1 cellular context compared by ENCODE assay signal in the genomic region with DNA sequence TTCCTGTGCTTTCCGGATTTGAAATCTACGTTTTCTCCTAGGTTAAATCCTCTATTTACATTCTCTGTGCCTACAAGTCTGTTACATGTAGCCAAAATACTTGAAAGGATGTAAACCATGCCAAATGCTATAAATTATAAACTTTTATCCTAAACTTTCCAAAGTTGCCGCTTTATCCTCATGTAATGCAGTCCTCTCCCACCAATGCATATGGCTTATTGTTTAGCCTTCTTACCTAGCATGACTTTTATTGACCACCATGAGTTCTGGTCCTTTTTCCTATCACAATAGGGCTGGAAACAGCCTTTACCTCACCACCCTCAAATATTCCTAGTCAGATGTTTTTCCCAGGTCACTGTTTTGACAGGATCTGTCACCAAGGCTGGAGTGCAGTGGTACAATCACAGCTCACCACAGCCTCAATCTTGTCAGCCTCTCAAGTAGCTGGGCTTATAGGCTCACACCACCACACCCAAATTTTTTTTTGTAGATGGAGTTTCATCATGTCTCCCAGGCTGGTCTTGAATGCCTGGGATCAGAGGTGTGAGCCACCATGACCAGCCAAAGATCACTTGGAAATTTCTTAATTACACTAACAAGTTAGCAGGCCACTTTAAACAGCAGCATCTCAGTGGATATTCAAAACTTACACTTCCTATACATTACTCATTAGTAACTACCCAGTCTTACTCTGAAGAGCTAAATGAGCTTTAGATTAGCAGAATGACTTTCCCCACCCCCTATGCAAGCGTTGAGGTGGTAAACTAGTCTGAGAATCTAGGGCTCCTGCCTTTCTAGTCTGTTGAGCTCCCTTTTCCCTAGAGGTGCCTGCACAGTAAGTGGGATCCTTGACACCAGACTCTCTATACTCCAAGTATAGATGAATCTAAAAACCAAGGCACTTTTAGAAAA.
TF ChIP-seq lines count a peak whose summit lies in the region.

No MANE protein-coding gene starts in this region.

TF ChIP-seq in K562, 482 proteins besides CTCF, POLR2A, EP300 and RAD21 (continued from another document and continues in another):
- TF ChIP-seq ZNF384 (IDR thresholded peaks at IDR 0.05; ENCODE audit: low read depth, low read length) (peak; percentile 47; the same call in 1 of the 2 replicates), KAT7 (CRISPR knock-in tag; IDR thresholded peaks at IDR 0.05; ENCODE audit: borderline replicate concordance) (peak; percentile 65; the same call in 1 of the 2 replicates), POLR2B (IDR thresholded peaks at IDR 0.05; ENCODE audit: low read depth, partially characterized antibody) (peak; percentile 96), TEAD1 (CRISPR knock-in tag; IDR thresholded peaks at IDR 0.05) (peak in 1 of 2 experiments; percentile 51; a peak in 2 of 4 replicates), OTX1 (CRISPR knock-in tag; IDR thresholded peaks at IDR 0.05) (peak; percentile 94), SMAD1 (IDR thresholded peaks at IDR 0.05; ENCODE audit: low read depth, low read length, partially characterized antibody) (peak; percentile 57), CSDE1 (IDR thresholded peaks at IDR 0.05) (no peak), ZNF830 (CRISPR knock-in tag; IDR thresholded peaks at IDR 0.05) (peak; percentile 77; the same call in 1 of the 2 replicates), ARID1B (IDR thresholded peaks at IDR 0.05) (0 out of 2 replicates have a peak, but pooled peaks have one; percentile 37), ZBTB17 (CRISPR knock-in tag; IDR thresholded peaks at IDR 0.05) (0 out of 2 replicates have a peak, but pooled peaks have one; percentile 47), SIN3A (IDR thresholded peaks at IDR 0.05; ENCODE audit: borderline replicate concordance in 2 of 2, control insufficient read depth in 1 of 2, low read depth in 2 of 2, low read length in 2 of 2) (peak in 1 of 2 experiments; percentile 60; a peak in 1 of 4 replicates), FOXJ2 (tag; IDR thresholded peaks at IDR 0.05) (no peak), ZSCAN29 (IDR thresholded peaks at IDR 0.05) (0 out of 2 replicates have a peak, but pooled peaks have one; percentile 40), NFE2 (IDR thresholded peaks at IDR 0.05; ENCODE audit: low read depth) (peak; percentile 10; the same call in 1 of the 2 replicates), ZC3H8 (IDR thresholded peaks at IDR 0.05) (no peak), HDAC1 (IDR thresholded peaks at IDR 0.05) (peak in 1 of 2 experiments; percentile 79; a peak in 1 of 4 replicates), ESRRB (CRISPR knock-in tag; IDR thresholded peaks at IDR 0.05; ENCODE audit: borderline replicate concordance) (0 out of 2 replicates have a peak, but pooled peaks have one; percentile 48), NCOR1 (IDR thresholded peaks at IDR 0.05) (peak; percentile 34; the same call in 1 of the 2 replicates), HMG20B (CRISPR knock-in tag; IDR thresholded peaks at IDR 0.05) (peak; percentile 65; the same call in 1 of the 2 replicates), RCOR1 (IDR thresholded peaks at IDR 0.05; ENCODE audit: borderline replicate concordance in 1 of 2, low read depth in 2 of 2, low read length in 2 of 2) (peak; percentile 16 to 75; a peak in 1 of 4 replicates), HDAC2 (IDR thresholded peaks at IDR 0.05) (0 out of 2 replicates have a peak, but pooled peaks have one; percentile 53), ELF4 (CRISPR knock-in tag; IDR thresholded peaks at IDR 0.05) (peak; percentile 89; the same call in 1 of the 2 replicates), GABPB2 (CRISPR knock-in tag; conservative IDR thresholded peaks at IDR 0.05) (peak; percentile 71; the same call in 1 of the 2 replicates), MEF2D (tag; conservative IDR thresholded peaks at IDR 0.05; ENCODE audit: low read depth) (no peak), ZFPM2 (CRISPR knock-in tag; IDR thresholded peaks at IDR 0.05) (peak; percentile 97), RB1 (IDR thresholded peaks at IDR 0.05; ENCODE audit: low read depth) (0 out of 2 replicates have a peak, but pooled peaks have one; percentile 39), RUNX1 (IDR thresholded peaks at IDR 0.05; ENCODE audit: low read depth) (peak; percentile 25; the same call in 1 of the 2 replicates), RFX7 (CRISPR knock-in tag; IDR thresholded peaks at IDR 0.05) (peak; percentile 57), ZBED1 (IDR thresholded peaks at IDR 0.05) (peak; percentile 68; the same call in 1 of the 2 replicates), EGR1 (conservative IDR thresholded peaks at IDR 0.05) (0 out of 2 replicates have a peak, but pooled peaks have one; percentile 2), POLR2AphosphoS5 (IDR thresholded peaks at IDR 0.05; ENCODE audit: control insufficient read depth, insufficient read depth, low read depth, low read length) (peak; percentile 88; the same call in 1 of the 2 replicates), ZNF561 (CRISPR knock-in tag; conservative IDR thresholded peaks at IDR 0.05) (no peak)
- TF ChIP-seq, protein P1, sequence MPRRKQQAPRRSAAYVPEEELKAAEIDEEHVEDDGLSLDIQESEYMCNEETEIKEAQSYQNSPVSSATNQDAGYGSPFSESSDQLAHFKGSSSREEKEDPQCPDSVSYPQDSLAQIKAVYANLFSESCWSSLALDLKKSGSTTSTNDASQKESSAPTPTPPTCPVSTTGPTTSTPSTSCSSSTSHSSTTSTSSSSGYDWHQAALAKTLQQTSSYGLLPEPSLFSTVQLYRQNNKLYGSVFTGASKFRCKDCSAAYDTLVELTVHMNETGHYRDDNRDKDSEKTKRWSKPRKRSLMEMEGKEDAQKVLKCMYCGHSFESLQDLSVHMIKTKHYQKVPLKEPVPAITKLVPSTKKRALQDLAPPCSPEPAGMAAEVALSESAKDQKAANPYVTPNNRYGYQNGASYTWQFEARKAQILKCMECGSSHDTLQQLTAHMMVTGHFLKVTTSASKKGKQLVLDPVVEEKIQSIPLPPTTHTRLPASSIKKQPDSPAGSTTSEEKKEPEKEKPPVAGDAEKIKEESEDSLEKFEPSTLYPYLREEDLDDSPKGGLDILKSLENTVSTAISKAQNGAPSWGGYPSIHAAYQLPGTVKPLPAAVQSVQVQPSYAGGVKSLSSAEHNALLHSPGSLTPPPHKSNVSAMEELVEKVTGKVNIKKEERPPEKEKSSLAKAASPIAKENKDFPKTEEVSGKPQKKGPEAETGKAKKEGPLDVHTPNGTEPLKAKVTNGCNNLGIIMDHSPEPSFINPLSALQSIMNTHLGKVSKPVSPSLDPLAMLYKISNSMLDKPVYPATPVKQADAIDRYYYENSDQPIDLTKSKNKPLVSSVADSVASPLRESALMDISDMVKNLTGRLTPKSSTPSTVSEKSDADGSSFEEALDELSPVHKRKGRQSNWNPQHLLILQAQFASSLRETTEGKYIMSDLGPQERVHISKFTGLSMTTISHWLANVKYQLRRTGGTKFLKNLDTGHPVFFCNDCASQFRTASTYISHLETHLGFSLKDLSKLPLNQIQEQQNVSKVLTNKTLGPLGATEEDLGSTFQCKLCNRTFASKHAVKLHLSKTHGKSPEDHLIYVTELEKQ (CRISPR knock-in tag; IDR thresholded peaks at IDR 0.05) = no peak
- TF ChIP-seq, protein P2, sequence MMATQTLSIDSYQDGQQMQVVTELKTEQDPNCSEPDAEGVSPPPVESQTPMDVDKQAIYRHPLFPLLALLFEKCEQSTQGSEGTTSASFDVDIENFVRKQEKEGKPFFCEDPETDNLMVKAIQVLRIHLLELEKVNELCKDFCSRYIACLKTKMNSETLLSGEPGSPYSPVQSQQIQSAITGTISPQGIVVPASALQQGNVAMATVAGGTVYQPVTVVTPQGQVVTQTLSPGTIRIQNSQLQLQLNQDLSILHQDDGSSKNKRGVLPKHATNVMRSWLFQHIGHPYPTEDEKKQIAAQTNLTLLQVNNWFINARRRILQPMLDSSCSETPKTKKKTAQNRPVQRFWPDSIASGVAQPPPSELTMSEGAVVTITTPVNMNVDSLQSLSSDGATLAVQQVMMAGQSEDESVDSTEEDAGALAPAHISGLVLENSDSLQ (IDR thresholded peaks at IDR 0.05) = peak; percentile 44; the same call in 1 of the 2 replicates
- TF ChIP-seq, protein P3, sequence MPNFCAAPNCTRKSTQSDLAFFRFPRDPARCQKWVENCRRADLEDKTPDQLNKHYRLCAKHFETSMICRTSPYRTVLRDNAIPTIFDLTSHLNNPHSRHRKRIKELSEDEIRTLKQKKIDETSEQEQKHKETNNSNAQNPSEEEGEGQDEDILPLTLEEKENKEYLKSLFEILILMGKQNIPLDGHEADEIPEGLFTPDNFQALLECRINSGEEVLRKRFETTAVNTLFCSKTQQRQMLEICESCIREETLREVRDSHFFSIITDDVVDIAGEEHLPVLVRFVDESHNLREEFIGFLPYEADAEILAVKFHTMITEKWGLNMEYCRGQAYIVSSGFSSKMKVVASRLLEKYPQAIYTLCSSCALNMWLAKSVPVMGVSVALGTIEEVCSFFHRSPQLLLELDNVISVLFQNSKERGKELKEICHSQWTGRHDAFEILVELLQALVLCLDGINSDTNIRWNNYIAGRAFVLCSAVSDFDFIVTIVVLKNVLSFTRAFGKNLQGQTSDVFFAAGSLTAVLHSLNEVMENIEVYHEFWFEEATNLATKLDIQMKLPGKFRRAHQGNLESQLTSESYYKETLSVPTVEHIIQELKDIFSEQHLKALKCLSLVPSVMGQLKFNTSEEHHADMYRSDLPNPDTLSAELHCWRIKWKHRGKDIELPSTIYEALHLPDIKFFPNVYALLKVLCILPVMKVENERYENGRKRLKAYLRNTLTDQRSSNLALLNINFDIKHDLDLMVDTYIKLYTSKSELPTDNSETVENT (CRISPR knock-in tag; IDR thresholded peaks at IDR 0.05) = peak; percentile 46; the same call in 1 of the 2 replicates
- TF ChIP-seq, protein P4, sequence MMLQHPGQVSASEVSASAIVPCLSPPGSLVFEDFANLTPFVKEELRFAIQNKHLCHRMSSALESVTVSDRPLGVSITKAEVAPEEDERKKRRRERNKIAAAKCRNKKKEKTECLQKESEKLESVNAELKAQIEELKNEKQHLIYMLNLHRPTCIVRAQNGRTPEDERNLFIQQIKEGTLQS (IDR thresholded peaks at IDR 0.05) = peak; percentile 33; the same call in 1 of the 2 replicates
- TF ChIP-seq, protein P4 (CRISPR knock-in tag; conservative IDR thresholded peaks at IDR 0.05) = no peak
- TF ChIP-seq, protein P5, sequence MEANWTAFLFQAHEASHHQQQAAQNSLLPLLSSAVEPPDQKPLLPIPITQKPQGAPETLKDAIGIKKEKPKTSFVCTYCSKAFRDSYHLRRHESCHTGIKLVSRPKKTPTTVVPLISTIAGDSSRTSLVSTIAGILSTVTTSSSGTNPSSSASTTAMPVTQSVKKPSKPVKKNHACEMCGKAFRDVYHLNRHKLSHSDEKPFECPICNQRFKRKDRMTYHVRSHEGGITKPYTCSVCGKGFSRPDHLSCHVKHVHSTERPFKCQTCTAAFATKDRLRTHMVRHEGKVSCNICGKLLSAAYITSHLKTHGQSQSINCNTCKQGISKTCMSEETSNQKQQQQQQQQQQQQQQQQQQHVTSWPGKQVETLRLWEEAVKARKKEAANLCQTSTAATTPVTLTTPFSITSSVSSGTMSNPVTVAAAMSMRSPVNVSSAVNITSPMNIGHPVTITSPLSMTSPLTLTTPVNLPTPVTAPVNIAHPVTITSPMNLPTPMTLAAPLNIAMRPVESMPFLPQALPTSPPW (CRISPR knock-in tag; IDR thresholded peaks at IDR 0.05) = 0 out of 2 replicates have a peak, but pooled peaks have one; percentile 10
- TF ChIP-seq, protein P6, sequence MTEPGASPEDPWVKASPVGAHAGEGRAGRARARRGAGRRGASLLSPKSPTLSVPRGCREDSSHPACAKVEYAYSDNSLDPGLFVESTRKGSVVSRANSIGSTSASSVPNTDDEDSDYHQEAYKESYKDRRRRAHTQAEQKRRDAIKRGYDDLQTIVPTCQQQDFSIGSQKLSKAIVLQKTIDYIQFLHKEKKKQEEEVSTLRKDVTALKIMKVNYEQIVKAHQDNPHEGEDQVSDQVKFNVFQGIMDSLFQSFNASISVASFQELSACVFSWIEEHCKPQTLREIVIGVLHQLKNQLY (CRISPR knock-in tag; conservative IDR thresholded peaks at IDR 0.05) = peak in 1 of 2 experiments; percentile 82; a peak in 1 of 4 replicates
- TF ChIP-seq, protein P7, sequence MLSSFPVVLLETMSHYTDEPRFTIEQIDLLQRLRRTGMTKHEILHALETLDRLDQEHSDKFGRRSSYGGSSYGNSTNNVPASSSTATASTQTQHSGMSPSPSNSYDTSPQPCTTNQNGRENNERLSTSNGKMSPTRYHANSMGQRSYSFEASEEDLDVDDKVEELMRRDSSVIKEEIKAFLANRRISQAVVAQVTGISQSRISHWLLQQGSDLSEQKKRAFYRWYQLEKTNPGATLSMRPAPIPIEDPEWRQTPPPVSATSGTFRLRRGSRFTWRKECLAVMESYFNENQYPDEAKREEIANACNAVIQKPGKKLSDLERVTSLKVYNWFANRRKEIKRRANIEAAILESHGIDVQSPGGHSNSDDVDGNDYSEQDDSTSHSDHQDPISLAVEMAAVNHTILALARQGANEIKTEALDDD (IDR thresholded peaks at IDR 0.05) = peak; percentile 67
- TF ChIP-seq, protein P8, sequence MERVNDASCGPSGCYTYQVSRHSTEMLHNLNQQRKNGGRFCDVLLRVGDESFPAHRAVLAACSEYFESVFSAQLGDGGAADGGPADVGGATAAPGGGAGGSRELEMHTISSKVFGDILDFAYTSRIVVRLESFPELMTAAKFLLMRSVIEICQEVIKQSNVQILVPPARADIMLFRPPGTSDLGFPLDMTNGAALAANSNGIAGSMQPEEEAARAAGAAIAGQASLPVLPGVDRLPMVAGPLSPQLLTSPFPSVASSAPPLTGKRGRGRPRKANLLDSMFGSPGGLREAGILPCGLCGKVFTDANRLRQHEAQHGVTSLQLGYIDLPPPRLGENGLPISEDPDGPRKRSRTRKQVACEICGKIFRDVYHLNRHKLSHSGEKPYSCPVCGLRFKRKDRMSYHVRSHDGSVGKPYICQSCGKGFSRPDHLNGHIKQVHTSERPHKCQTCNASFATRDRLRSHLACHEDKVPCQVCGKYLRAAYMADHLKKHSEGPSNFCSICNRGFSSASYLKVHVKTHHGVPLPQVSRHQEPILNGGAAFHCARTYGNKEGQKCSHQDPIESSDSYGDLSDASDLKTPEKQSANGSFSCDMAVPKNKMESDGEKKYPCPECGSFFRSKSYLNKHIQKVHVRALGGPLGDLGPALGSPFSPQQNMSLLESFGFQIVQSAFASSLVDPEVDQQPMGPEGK (CRISPR knock-in tag; IDR thresholded peaks at IDR 0.05; ENCODE audit: borderline replicate concordance) = peak; percentile 57; the same call in 1 of the 2 replicates
- TF ChIP-seq, protein P9, sequence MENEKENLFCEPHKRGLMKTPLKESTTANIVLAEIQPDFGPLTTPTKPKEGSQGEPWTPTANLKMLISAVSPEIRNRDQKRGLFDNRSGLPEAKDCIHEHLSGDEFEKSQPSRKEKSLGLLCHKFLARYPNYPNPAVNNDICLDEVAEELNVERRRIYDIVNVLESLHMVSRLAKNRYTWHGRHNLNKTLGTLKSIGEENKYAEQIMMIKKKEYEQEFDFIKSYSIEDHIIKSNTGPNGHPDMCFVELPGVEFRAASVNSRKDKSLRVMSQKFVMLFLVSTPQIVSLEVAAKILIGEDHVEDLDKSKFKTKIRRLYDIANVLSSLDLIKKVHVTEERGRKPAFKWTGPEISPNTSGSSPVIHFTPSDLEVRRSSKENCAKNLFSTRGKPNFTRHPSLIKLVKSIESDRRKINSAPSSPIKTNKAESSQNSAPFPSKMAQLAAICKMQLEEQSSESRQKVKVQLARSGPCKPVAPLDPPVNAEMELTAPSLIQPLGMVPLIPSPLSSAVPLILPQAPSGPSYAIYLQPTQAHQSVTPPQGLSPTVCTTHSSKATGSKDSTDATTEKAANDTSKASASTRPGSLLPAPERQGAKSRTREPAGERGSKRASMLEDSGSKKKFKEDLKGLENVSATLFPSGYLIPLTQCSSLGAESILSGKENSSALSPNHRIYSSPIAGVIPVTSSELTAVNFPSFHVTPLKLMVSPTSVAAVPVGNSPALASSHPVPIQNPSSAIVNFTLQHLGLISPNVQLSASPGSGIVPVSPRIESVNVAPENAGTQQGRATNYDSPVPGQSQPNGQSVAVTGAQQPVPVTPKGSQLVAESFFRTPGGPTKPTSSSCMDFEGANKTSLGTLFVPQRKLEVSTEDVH (IDR thresholded peaks at IDR 0.05; ENCODE audit: low read depth, partially characterized antibody) = peak; percentile 86
